In genomic region chr6:1917628-1918371, GRCh38 we compare ENCODE assay signal across 8 cellular contexts.
DNase-seq lines count a peak whose midpoint lies in the region; ATAC-seq and TF ChIP-seq lines count a peak whose summit lies in the region.

No MANE protein-coding gene starts in this region.

- H3K9me3 Mint-ChIP-seq in T-cell, result no peaks in the 10 kb centered on the region

- H3K27ac Mint-ChIP-seq in T-cell, result no peak overlapping the region

- H3K4me1 Mint-ChIP-seq in T-cell, result peaks cover 6 to 18% (median 12%) of the 10 kb centered on the region in 3 donors

- H3K36me3 ChIP-seq in Panc1 (ENCODE audit: control insufficient read depth, insufficient read depth, low read length), result no peaks in the 10 kb centered on the region

- no peaks in the 10 kb centered on the region for H3K9me3 ChIP-seq in Panc1 (ENCODE audit: control insufficient read depth, insufficient read depth, low read depth, low read length)

- H3K36me3 Mint-ChIP-seq in T-cell, result peaks cover 29% of the 10 kb centered on the region

- CTCF ChIA-PET in Panc1 (lab: Charles Lee) (no interaction called here), T-cell (lab: Charles Lee) (no interaction called here)

- H3K4me3 Mint-ChIP-seq in T-cell, result no peak overlapping the region

- in situ Hi-C loops in Panc1 (cut with HindIII; ENCODE audit: low pct_unique_long_range_greater_than_20kb, low sequenced_read_pairs), result no loop called here

- H3K4me3 ChIP-seq in Panc1 (ENCODE audit: low read depth in 2 of 2, low read length in 2 of 2) (no peak overlapping the region), retinal pigment epithelial cell (ENCODE audit: low read length) (no peak overlapping the region)

- H3K4me1 ChIP-seq in Panc1 (ENCODE audit: control insufficient read depth, insufficient read depth, low read length), result no peaks in the 10 kb centered on the region

- DNase-seq in Ammon's horn (ENCODE audit: low spot score) (peak; percentile 18), Panc1 (ENCODE audit: low read depth, low spot score) (peak; percentile 35), dedifferentiated amniotic fluid mesenchymal stem cell (ENCODE audit: extremely low spot score) (peak; percentile 17), retinal pigment epithelial cell (ENCODE audit: low read depth) (peak; percentile 87), T-cell (no peak), NCI-H510A treated with DMSO at 0.1 percent for 48 hours (lab: John Stamatoyannopoulos, UW) (no peak), SHP77 (lab: John Stamatoyannopoulos, UW) (no peak)

- TF ChIP-seq CTCF in Panc1 (IDR thresholded peaks at IDR 0.05), result no peak
- TF ChIP-seq CTCF in retinal pigment epithelial cell (conservative IDR thresholded peaks at IDR 0.05; ENCODE audit: low read depth, low read length), result no peak

- H3K27me3 Mint-ChIP-seq in T-cell, result no peaks in the 10 kb centered on the region

- BruUV-seq in Panc1 (replicated peaks; lab: Mats Ljungman, UMichigan), result no TSS peak

- no peak overlapping the region for H3K27ac ChIP-seq in Panc1 (ENCODE audit: low read length)

- ATAC-seq in Panc1 (peak; percentile 87), GM21381 (IDR thresholded peaks at IDR 0.05; ENCODE audit: unreplicated experiment) (no peak), T-cell (replicated peaks in 1 of 4) (no peak)

- no peaks in the 10 kb centered on the region for H3K27me3 ChIP-seq in Panc1 (ENCODE audit: control insufficient read depth, insufficient read depth, low read length)

- POLR2A ChIA-PET in Panc1 (lab: Charles Lee) (no interaction called here), T-cell (lab: Charles Lee) (no interaction called here)

- intact Hi-C loops in Panc1 (cut with micrococcal nuclease; ENCODE audit: unreplicated experiment), result no loop called here

Comparison
In these comparisons a context has a peak if more than half of its experiments do, and no peak if none do; other contexts are left out.
1. DNase-seq: peak in Ammon's horn (single experiment), Panc1 (single experiment), dedifferentiated amniotic fluid mesenchymal stem cell (single experiment) and retinal pigment epithelial cell (single experiment); none in T-cell (0 of 34), NCI-H510A treated with DMSO at 0.1 percent for 48 hours (single experiment) and SHP77 (0 of 2).